In the genomic region with DNA sequence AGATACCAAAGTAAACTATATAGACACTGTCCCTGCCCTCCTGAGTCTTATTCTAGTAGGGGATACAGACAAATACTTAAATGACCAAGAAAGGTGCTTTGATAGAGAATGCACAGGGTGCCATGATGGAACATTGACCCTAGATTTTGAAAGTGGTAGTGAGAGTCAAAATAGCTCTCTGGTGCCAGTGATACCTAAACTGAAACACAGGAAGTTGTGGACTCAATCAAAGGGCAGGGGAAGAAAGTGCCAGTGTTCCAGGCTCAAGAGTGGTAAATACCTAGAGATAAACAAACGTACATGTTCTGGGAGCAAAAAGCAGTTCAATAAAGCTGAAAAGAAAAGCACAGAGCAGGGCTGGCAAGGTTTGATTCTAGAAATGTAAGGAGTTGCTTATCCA, we compare ENCODE assay signal across 1 cellular context.
TF ChIP-seq lines count a peak whose summit lies in the region.

No MANE protein-coding gene starts in this region.

TF ChIP-seq in GM12878, 131 proteins besides CTCF, POLR2A, EP300 and RAD21:
- no peak for TF ChIP-seq NFXL1 (IDR thresholded peaks at IDR 0.05; ENCODE audit: borderline replicate concordance)
- TF ChIP-seq PAX8 (IDR thresholded peaks at IDR 0.05): no peak
- no peak for TF ChIP-seq FOXK2 (IDR thresholded peaks at IDR 0.05)
- no peak for TF ChIP-seq SMARCA5 (IDR thresholded peaks at IDR 0.05)
- no peak for TF ChIP-seq KAT2A (conservative IDR thresholded peaks at IDR 0.05; ENCODE audit: control insufficient read depth, low read depth, low read length)
